8 cellular contexts compared by ENCODE assay signal in genomic region chr14:29928342-29928640, GRCh38. TPM values are rescaled to one million over a fixed set of nuclear protein-coding genes. Genes with fewer than 3 reads are reported as not detected.
A peak's percentile ranks its signal among the peaks of the same experiment; 100 is the strongest.
DNase-seq lines count a peak whose midpoint lies in the region; ATAC-seq and TF ChIP-seq lines count a peak whose summit lies in the region.
"Had no signal": no experiment of that assay in that cellular context is flagged by ENCODE, and none has a peak within 500 bp of the region (broad histone marks: within the 10 kb centered on the region; RNA-seq: fewer than 3 reads in every experiment).

No MANE protein-coding gene starts in this region.

- H3K36me3 Mint-ChIP-seq in mesothelial cell of epicardium, result no peaks in the 10 kb centered on the region

- no peak for TF ChIP-seq POLR2A in IMR-90 (IDR thresholded peaks at IDR 0.05; ENCODE audit: low read depth, low read length)

- no peak overlapping the region for H2AK9ac ChIP-seq in IMR-90 (replicated peaks; ENCODE audit: low read depth, low read length, poor library complexity)

- no peaks in the 10 kb centered on the region for H3K27me3 Mint-ChIP-seq in mesothelial cell of epicardium (ENCODE audit: low read depth)

- H3K4me2 ChIP-seq in IMR-90 (ENCODE audit: low read depth, low read length), result peak overlapping the region; percentile 60; the same call in 1 of the 2 replicates

- no CpG with 5 or more reads among the region's 8 CpGs for WGBS in IMR-90 (ENCODE audit: extremely low coverage in 2 of 2, insufficient read length in 1 of 2), 2 experiments
- 32 to 38% methylated on average over 8 of the region's 8 CpGs for WGBS in ectodermal cell, 2 experiments

- no peak overlapping the region for H3K14ac ChIP-seq in IMR-90 (replicated peaks; ENCODE audit: low read depth, low read length)

- H4K5ac ChIP-seq in IMR-90 (ENCODE audit: low read depth, low read length), result no peak overlapping the region

- peak overlapping the region; percentile 6; the same call in 1 of the 2 replicates for H3K23ac ChIP-seq in IMR-90 (ENCODE audit: low read depth, low read length)

- DNase-seq in IMR-90 (no peak), mesothelial cell of epicardium (ENCODE audit: low spot score in 2 of 2, unreplicated experiment in 2 of 2) (no peak), tibial artery (no peak), hepatic stellate cell (ENCODE audit: low spot score) (no peak), NOMO-1 treated with dmso at 0.1 percent for 144 hours (lab: John Stamatoyannopoulos, UW; ENCODE audit: unreplicated experiment) (no peak)

- H3K9me3 Mint-ChIP-seq in mesothelial cell of epicardium, result no peaks in the 10 kb centered on the region
- H3K9me3 Mint-ChIP-seq: activated naive CD8-positive, alpha-beta T cell treated with anti-CD3 and anti-CD28 coated beads for 36 hours had no signal

- H3K27ac ChIP-seq in IMR-90 (ENCODE audit: insufficient read depth, low read length) (no peak overlapping the region; the same call in 1 of the 2 replicates), ectodermal cell (ENCODE audit: insufficient read depth, low read depth, low read length, poor library complexity, severe bottlenecking) (no peak overlapping the region), tibial artery (peak overlapping the region; percentile 77 to 81)

- 0 out of 2 replicates have a peak overlapping the region, but pooled peaks have one; percentile 46 for H3K9ac ChIP-seq in IMR-90 (ENCODE audit: low read depth, low read length)

- H4K91ac ChIP-seq in IMR-90 (ENCODE audit: insufficient read depth, low read depth, low read length), result no peak overlapping the region

- H2AK5ac ChIP-seq in IMR-90 (ENCODE audit: low read depth, low read length), result no peak overlapping the region

- no peak overlapping the region for H3K27ac Mint-ChIP-seq in mesothelial cell of epicardium
- H3K27ac Mint-ChIP-seq: activated naive CD8-positive, alpha-beta T cell treated with anti-CD3 and anti-CD28 coated beads for 36 hours had no signal

- peak overlapping the region; percentile 92 for H2AFZ ChIP-seq in IMR-90 (replicated peaks; ENCODE audit: low read length, poor library complexity)

- H3K4ac ChIP-seq in IMR-90 (ENCODE audit: low read depth, low read length), result peak overlapping the region; percentile 43

- POLR2A ChIA-PET in IMR-90 (lab: Charles Lee; ENCODE audit: unreplicated experiment), result no interaction called here

- H2BK20ac ChIP-seq in IMR-90 (ENCODE audit: low read depth, low read length), result peak overlapping the region; percentile 38; the same call in 1 of the 2 replicates

- H2BK15ac ChIP-seq in IMR-90 (ENCODE audit: low read depth, low read length), result no peak overlapping the region

- TF ChIP-seq CTCF in IMR-90 (conservative IDR thresholded peaks at IDR 0.05; ENCODE audit: low read depth, low read length) (no peak), mesothelial cell of epicardium (IDR thresholded peaks at IDR 0.05; ENCODE audit: unreplicated experiment) (no peak), tibial artery (IDR thresholded peaks at IDR 0.05) (no peak)

- no peak for ATAC-seq in IMR-90 (ENCODE audit: low read depth)
- no peak for ATAC-seq in HG03159 (IDR thresholded peaks at IDR 0.05; ENCODE audit: unreplicated experiment)

- no TSS peak for BruUV-seq in IMR-90 (replicated peaks; lab: Mats Ljungman, UMichigan)

- H3K9me3 ChIP-seq in IMR-90 (ENCODE audit: control insufficient read depth, insufficient read depth, low read length), result no peaks in the 10 kb centered on the region
- no peaks in the 10 kb centered on the region for H3K9me3 ChIP-seq in ectodermal cell (ENCODE audit: control insufficient read depth, low read length)
- no peaks in the 10 kb centered on the region for H3K9me3 ChIP-seq in tibial artery

- CTCF ChIA-PET in IMR-90 (lab: Yijun Ruan, JAX), result no interaction called here

- no peak for TF ChIP-seq RAD21 in IMR-90 (IDR thresholded peaks at IDR 0.05; ENCODE audit: low read length)

- H3K36me3 ChIP-seq in IMR-90 (ENCODE audit: control insufficient read depth, insufficient read depth, low read length), result no peaks in the 10 kb centered on the region
- no peaks in the 10 kb centered on the region for H3K36me3 ChIP-seq in ectodermal cell (ENCODE audit: control insufficient read depth, insufficient read depth, low read length)
- no peaks in the 10 kb centered on the region for H3K36me3 ChIP-seq in tibial artery

- H2BK5ac ChIP-seq in IMR-90 (ENCODE audit: low read depth, low read length, poor library complexity, severe bottlenecking), result no peak overlapping the region

- no peak overlapping the region for H3K18ac ChIP-seq in IMR-90 (ENCODE audit: low read depth, low read length)

- H3K9me1 ChIP-seq in IMR-90 (ENCODE audit: insufficient read depth, low read length), result peaks cover 9% of the 10 kb centered on the region

- peak overlapping the region; percentile 69 for H3K4me3 Mint-ChIP-seq in mesothelial cell of epicardium
- H3K4me3 Mint-ChIP-seq: activated naive CD8-positive, alpha-beta T cell treated with anti-CD3 and anti-CD28 coated beads for 36 hours had no signal

- intact Hi-C loops in IMR-90 (cut with micrococcal nuclease), result loop anchor here (5.0 to 10.0 kb wide), 5 partner anchors 79 to 1173 kb away; no protein-coding TSS in a partner anchor
- intact Hi-C loops in tibial artery (cut with DNase I; ENCODE audit: low total_unique reads), result loop anchor here (10.0 kb wide), 1 partner anchor 203 kb away; no protein-coding TSS in a partner anchor

- H3K4me1 Mint-ChIP-seq in mesothelial cell of epicardium, result peaks cover 31% of the 10 kb centered on the region

- no peak overlapping the region for H3K56ac ChIP-seq in IMR-90 (ENCODE audit: extremely low read depth, insufficient read depth, low read length)

- H3K4me3 ChIP-seq in IMR-90 (ENCODE audit: insufficient read depth, low read depth, low read length) (peak overlapping the region; percentile 51), ectodermal cell (ENCODE audit: insufficient read depth, low read depth, low read length) (peak overlapping the region; percentile 75), tibial artery (peak overlapping the region; percentile 64 to 65)

- dilution Hi-C loops in IMR-90 (cut with HindIII; ENCODE audit: low sequenced_read_pairs, unreplicated experiment), result no loop called here

- H3K4me1 ChIP-seq in IMR-90 (ENCODE audit: control insufficient read depth, insufficient read depth, low read length) (peaks cover 5% of the 10 kb centered on the region), ectodermal cell (ENCODE audit: control insufficient read depth, insufficient read depth, low read length) (peaks cover 16% of the 10 kb centered on the region), tibial artery (peaks cover 3 to 43% (median 12%) of the 10 kb centered on the region in 4 donors)

- H2BK120ac ChIP-seq in IMR-90 (ENCODE audit: low read depth, low read length), result peak overlapping the region; percentile 58; the same call in 1 of the 2 replicates

- no peaks in the 10 kb centered on the region for H3K27me3 ChIP-seq in IMR-90 (ENCODE audit: control insufficient read depth, insufficient read depth, low read length)
- peaks cover 38% of the 10 kb centered on the region for H3K27me3 ChIP-seq in ectodermal cell (ENCODE audit: control insufficient read depth, insufficient read depth, low read length, poor library complexity, severe bottlenecking)
- H3K27me3 ChIP-seq in tibial artery, result no peaks in the 10 kb centered on the region

- H4K8ac ChIP-seq in IMR-90 (ENCODE audit: low read depth in 2 of 2, low read length in 2 of 2), result peak overlapping the region in 1 of 2 experiments; percentile 54; a peak in 2 of 4 replicates

- in situ Hi-C loops in IMR-90 (cut with MboI; ENCODE audit: low sequenced_read_pairs), result no loop called here

- H3K79me1 ChIP-seq in IMR-90 (ENCODE audit: low read depth in 1 of 2, low read length in 2 of 2), result peaks cover 5 to 24% of the 10 kb centered on the region in 2 experiments; a peak in 2 of 4 replicates

- H4K20me1 ChIP-seq in IMR-90 (ENCODE audit: insufficient read depth, low read length), result peaks cover 17% of the 10 kb centered on the region; the same call in 1 of the 2 replicates

TF ChIP-seq in IMR-90, 13 proteins besides CTCF, POLR2A, EP300 and RAD21:
- TF ChIP-seq CEBPB (IDR thresholded peaks at IDR 0.05; ENCODE audit: low read depth, low read length) (no peak), SMC3 (IDR thresholded peaks at IDR 0.05; ENCODE audit: low read depth, low read length) (no peak), MAZ (IDR thresholded peaks at IDR 0.05; ENCODE audit: borderline replicate concordance, low read depth, low read length) (no peak), ELK1 (IDR thresholded peaks at IDR 0.05; ENCODE audit: borderline replicate concordance, low read depth, low read length) (no peak), RFX5 (IDR thresholded peaks at IDR 0.05; ENCODE audit: low read depth, low read length) (no peak), CHD1 (IDR thresholded peaks at IDR 0.05; ENCODE audit: low read depth, low read length) (no peak), MAFK (IDR thresholded peaks at IDR 0.05; ENCODE audit: low read depth, low read length) (no peak), USF2 (IDR thresholded peaks at IDR 0.05; ENCODE audit: low read depth, low read length) (no peak), RCOR1 (IDR thresholded peaks at IDR 0.05; ENCODE audit: insufficient replicate concordance, low read length) (no peak), NFE2L2 (IDR thresholded peaks at IDR 0.05; ENCODE audit: low read depth, low read length) (no peak)

RNA-seq across cellular contexts. Expression of gene PRKD1, which starts 0.6 kb away (rescaled TPM):
- total RNA-seq in IMR-90 (2012; rRNA removed), result 12.8 and 12.9 TPM in 2 replicates
- polyA plus RNA-seq in IMR-90 (2012; rRNA removed), result 12.2 and 14.2 TPM in 2 replicates
- polyA plus RNA-seq in IMR-90 (2012; cell fraction: cytosol; rRNA removed), result 4.0 and 5.8 TPM in 2 replicates
- polyA plus RNA-seq in IMR-90 (2012; cell fraction: nucleus; rRNA removed; ENCODE audit: low replicate concordance), result 5.6 and 31.1 TPM in 2 replicates
- polyA plus RNA-seq in ectodermal cell (2013, experiment 1 of 4), result 11.5 TPM
- 11.7 TPM for polyA plus RNA-seq in ectodermal cell (2013, experiment 2 of 4)
- 11.0 TPM for polyA plus RNA-seq in ectodermal cell (2013, experiment 3 of 4)
- polyA plus RNA-seq in ectodermal cell (2013, experiment 4 of 4), result 11.2 TPM
- total RNA-seq in mesothelial cell of epicardium, result 25.3 to 27.3 TPM (median 26.8 TPM) in 3 replicates
- total RNA-seq: activated naive CD8-positive, alpha-beta T cell treated with anti-CD3 and anti-CD28 coated beads for 36 hours had no signal

Comparison
In these comparisons a context has a peak if more than half of its experiments do, and no peak if none do; other contexts are left out.
1. H3K27ac ChIP-seq: peak in tibial artery (2 of 2); none in IMR-90 (single experiment) and ectodermal cell (single experiment).
2. Peak in every context shown above with its lines, with median percentiles within 50 percentile points of each other: H3K4me3 ChIP-seq.